In genomic region chr5:8908055-8908683, GRCh38 we compare ENCODE assay signal across 8 cellular contexts.
A peak's percentile ranks its signal among the peaks of the same experiment; 100 is the strongest.
DNase-seq lines count a peak whose midpoint lies in the region; ATAC-seq lines count a peak whose summit lies in the region.

No MANE protein-coding gene starts in this region.

- H3K4me3 ChIP-seq in Jurkat, Clone E6-1 (ENCODE audit: low read length): no peak overlapping the region

- no peaks in the 10 kb centered on the region for H3K4me1 Mint-ChIP-seq in activated CD8-positive, alpha-beta T cell treated with anti-CD3 and anti-CD28 coated beads, Interleukin-2, amount 10 ng/mL, durations not matched to agents 7 days and 5 days (ENCODE audit: low read depth)

- no peak overlapping the region for H3K4me3 Mint-ChIP-seq in activated CD8-positive, alpha-beta T cell treated with anti-CD3 and anti-CD28 coated beads, Interleukin-2, amount 10 ng/mL, durations not matched to agents 7 days and 5 days

- no peaks in the 10 kb centered on the region for H3K27me3 Mint-ChIP-seq in activated CD8-positive, alpha-beta T cell treated with anti-CD3 and anti-CD28 coated beads, Interleukin-2, amount 10 ng/mL, durations not matched to agents 7 days and 5 days (ENCODE audit: low read depth)

- ATAC-seq in GM19043 (IDR thresholded peaks at IDR 0.05; ENCODE audit: low read depth, unreplicated experiment) (peak; percentile 62), left lobe of liver (peak; percentile 77), GM19463 (IDR thresholded peaks at IDR 0.05; ENCODE audit: unreplicated experiment) (no peak)
- peak; percentile 42 for ATAC-seq in activated CD8-positive, alpha-beta T cell treated with anti-CD3 and anti-CD28 coated beads, Interleukin-2, amount 10 ng/mL, durations not matched to agents 7 days and 5 days

- POLR2A ChIA-PET in activated CD8-positive, alpha-beta T cell treated with anti-CD3 and anti-CD28 coated beads, Interleukin-2, amount 10 ng/mL, durations not matched to agents 7 days and 5 days (lab: Charles Lee): no interaction called here

- peaks cover 8% of the 10 kb centered on the region for H3K9me3 Mint-ChIP-seq in activated CD8-positive, alpha-beta T cell treated with anti-CD3 and anti-CD28 coated beads, Interleukin-2, amount 10 ng/mL, durations not matched to agents 7 days and 5 days (ENCODE audit: insufficient read depth)

- CTCF ChIA-PET in activated CD8-positive, alpha-beta T cell treated with anti-CD3 and anti-CD28 coated beads, Interleukin-2, amount 10 ng/mL, durations not matched to agents 7 days and 5 days (lab: Charles Lee): interaction anchor here (0.5 kb wide), 1 partner anchor 224 kb away, joined by 3 read pairs; no protein-coding TSS in a partner anchor

- peak; percentile 44 for DNase-seq in EH (ENCODE audit: low read depth)
- peak; percentile 29 for DNase-seq in Jurkat, Clone E6-1 (ENCODE audit: low read depth, low spot score)
- peak; percentile 27 for DNase-seq in activated CD8-positive, alpha-beta T cell treated with anti-CD3 and anti-CD28 coated beads, Interleukin-2, amount 10 ng/mL, durations not matched to agents 7 days and 5 days
- no peak for DNase-seq in left lobe of liver (ENCODE audit: low spot score)
- DNase-seq in C1 segment of cervical spinal cord (lab: John Stamatoyannopoulos, UW): no peak
- DNase-seq in T-helper 9 cell: no peak

- H3K27ac Mint-ChIP-seq in activated CD8-positive, alpha-beta T cell treated with anti-CD3 and anti-CD28 coated beads, Interleukin-2, amount 10 ng/mL, durations not matched to agents 7 days and 5 days: no peak overlapping the region

- H3K36me3 Mint-ChIP-seq in activated CD8-positive, alpha-beta T cell treated with anti-CD3 and anti-CD28 coated beads, Interleukin-2, amount 10 ng/mL, durations not matched to agents 7 days and 5 days (ENCODE audit: low read depth): no peaks in the 10 kb centered on the region

Comparison
In these comparisons a context has a peak if more than half of its experiments do, and no peak if none do; other contexts are left out.
1. DNase-seq: peak in EH (single experiment), Jurkat, Clone E6-1 (single experiment) and activated CD8-positive, alpha-beta T cell treated with anti-CD3 and anti-CD28 coated beads, Interleukin-2, amount 10 ng/mL, durations not matched to agents 7 days and 5 days (single experiment); none in left lobe of liver (single experiment), C1 segment of cervical spinal cord (0 of 14) and T-helper 9 cell (single experiment).